2 cellular contexts compared by ENCODE assay signal in the genomic region with DNA sequence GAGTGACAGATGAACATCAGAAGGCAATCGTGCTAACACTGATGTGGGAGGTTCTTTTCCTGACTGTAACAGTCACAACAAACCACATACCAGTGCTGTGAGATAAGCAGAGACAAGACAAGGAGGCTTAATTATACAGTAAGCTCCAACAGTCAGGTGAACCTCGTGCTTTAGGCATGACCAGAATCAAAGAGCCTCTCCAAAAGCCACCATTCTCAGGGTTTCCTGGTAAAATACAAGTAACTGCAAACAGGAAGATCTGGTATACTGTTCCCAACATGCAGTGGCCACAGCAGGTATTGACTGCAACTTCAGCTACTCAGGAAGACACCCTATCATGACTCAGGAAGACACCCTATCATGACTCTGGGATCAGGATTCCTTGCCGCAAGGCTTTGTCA.
TF ChIP-seq lines count a peak whose summit lies in the region.

No MANE protein-coding gene starts in this region.

TF ChIP-seq in SK-N-SH treated with all-trans-retinoic acid at 6 μM for 48 hours, 23 proteins besides CTCF, POLR2A, EP300 and RAD21 (continued from another document):
- TF ChIP-seq, protein P1, sequence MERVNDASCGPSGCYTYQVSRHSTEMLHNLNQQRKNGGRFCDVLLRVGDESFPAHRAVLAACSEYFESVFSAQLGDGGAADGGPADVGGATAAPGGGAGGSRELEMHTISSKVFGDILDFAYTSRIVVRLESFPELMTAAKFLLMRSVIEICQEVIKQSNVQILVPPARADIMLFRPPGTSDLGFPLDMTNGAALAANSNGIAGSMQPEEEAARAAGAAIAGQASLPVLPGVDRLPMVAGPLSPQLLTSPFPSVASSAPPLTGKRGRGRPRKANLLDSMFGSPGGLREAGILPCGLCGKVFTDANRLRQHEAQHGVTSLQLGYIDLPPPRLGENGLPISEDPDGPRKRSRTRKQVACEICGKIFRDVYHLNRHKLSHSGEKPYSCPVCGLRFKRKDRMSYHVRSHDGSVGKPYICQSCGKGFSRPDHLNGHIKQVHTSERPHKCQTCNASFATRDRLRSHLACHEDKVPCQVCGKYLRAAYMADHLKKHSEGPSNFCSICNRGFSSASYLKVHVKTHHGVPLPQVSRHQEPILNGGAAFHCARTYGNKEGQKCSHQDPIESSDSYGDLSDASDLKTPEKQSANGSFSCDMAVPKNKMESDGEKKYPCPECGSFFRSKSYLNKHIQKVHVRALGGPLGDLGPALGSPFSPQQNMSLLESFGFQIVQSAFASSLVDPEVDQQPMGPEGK (CRISPR knock-in tag; IDR thresholded peaks at IDR 0.05; ENCODE audit: borderline replicate concordance): no peak
- TF ChIP-seq, protein P2, sequence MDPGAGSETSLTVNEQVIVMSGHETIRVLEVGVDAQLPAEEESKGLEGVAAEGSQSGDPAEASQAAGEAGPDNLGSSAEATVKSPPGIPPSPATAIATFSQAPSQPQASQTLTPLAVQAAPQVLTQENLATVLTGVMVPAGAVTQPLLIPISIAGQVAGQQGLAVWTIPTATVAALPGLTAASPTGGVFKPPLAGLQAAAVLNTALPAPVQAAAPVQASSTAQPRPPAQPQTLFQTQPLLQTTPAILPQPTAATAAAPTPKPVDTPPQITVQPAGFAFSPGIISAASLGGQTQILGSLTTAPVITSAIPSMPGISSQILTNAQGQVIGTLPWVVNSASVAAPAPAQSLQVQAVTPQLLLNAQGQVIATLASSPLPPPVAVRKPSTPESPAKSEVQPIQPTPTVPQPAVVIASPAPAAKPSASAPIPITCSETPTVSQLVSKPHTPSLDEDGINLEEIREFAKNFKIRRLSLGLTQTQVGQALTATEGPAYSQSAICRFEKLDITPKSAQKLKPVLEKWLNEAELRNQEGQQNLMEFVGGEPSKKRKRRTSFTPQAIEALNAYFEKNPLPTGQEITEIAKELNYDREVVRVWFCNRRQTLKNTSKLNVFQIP (CRISPR knock-in tag; IDR thresholded peaks at IDR 0.05; ENCODE audit: borderline replicate concordance, low read depth): no peak
- TF ChIP-seq ZFP3 (CRISPR knock-in tag; IDR thresholded peaks at IDR 0.05) (no peak), ARNTL (CRISPR knock-in tag; IDR thresholded peaks at IDR 0.05; ENCODE audit: borderline replicate concordance, low read depth) (no peak), RARB (CRISPR knock-in tag; IDR thresholded peaks at IDR 0.05) (no peak), CSRNP3 (CRISPR knock-in tag; IDR thresholded peaks at IDR 0.05) (no peak), ZNF8 (CRISPR knock-in tag; IDR thresholded peaks at IDR 0.05) (no peak), ZFP30 (CRISPR knock-in tag; IDR thresholded peaks at IDR 0.05) (no peak)
- TF ChIP-seq, protein P3, sequence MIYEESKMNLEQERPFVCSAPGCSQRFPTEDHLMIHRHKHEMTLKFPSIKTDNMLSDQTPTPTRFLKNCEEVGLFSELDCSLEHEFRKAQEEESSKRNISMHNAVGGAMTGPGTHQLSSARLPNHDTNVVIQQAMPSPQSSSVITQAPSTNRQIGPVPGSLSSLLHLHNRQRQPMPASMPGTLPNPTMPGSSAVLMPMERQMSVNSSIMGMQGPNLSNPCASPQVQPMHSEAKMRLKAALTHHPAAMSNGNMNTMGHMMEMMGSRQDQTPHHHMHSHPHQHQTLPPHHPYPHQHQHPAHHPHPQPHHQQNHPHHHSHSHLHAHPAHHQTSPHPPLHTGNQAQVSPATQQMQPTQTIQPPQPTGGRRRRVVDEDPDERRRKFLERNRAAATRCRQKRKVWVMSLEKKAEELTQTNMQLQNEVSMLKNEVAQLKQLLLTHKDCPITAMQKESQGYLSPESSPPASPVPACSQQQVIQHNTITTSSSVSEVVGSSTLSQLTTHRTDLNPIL (CRISPR knock-in tag; IDR thresholded peaks at IDR 0.05; ENCODE audit: low read depth): no peak

TF ChIP-seq in SK-N-SH, 30 proteins besides CTCF, POLR2A, EP300 and RAD21 (continued from another document):
- TF ChIP-seq NRF1 (IDR thresholded peaks at IDR 0.05; ENCODE audit: low read depth, low read length) (no peak), REST (IDR thresholded peaks at IDR 0.05; ENCODE audit: low read depth, low read length) (no peak), TEAD4 (IDR thresholded peaks at IDR 0.05; ENCODE audit: borderline replicate concordance, insufficient read depth) (no peak), GABPA (IDR thresholded peaks at IDR 0.05; ENCODE audit: low read depth) (no peak), MXI1 (IDR thresholded peaks at IDR 0.05; ENCODE audit: low read depth, low read length) (no peak), MEF2A (IDR thresholded peaks at IDR 0.05; ENCODE audit: borderline replicate concordance, low read depth) (no peak), SMC3 (IDR thresholded peaks at IDR 0.05; ENCODE audit: low read depth, low read length) (no peak), RXRA (IDR thresholded peaks at IDR 0.05; ENCODE audit: borderline replicate concordance, low read depth) (no peak), JUND (IDR thresholded peaks at IDR 0.05) (no peak), RFX5 (IDR thresholded peaks at IDR 0.05; ENCODE audit: low read length) (no peak), ELF1 (IDR thresholded peaks at IDR 0.05) (no peak), CHD2 (IDR thresholded peaks at IDR 0.05; ENCODE audit: low read length, partially characterized antibody) (no peak), FOSL2 (IDR thresholded peaks at IDR 0.05; ENCODE audit: borderline replicate concordance, low read depth) (no peak)
- TF ChIP-seq, protein P4, sequence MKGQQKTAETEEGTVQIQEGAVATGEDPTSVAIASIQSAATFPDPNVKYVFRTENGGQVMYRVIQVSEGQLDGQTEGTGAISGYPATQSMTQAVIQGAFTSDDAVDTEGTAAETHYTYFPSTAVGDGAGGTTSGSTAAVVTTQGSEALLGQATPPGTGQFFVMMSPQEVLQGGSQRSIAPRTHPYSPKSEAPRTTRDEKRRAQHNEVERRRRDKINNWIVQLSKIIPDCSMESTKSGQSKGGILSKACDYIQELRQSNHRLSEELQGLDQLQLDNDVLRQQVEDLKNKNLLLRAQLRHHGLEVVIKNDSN (IDR thresholded peaks at IDR 0.05; ENCODE audit: borderline replicate concordance, low read depth): no peak
- TF ChIP-seq, protein P5, sequence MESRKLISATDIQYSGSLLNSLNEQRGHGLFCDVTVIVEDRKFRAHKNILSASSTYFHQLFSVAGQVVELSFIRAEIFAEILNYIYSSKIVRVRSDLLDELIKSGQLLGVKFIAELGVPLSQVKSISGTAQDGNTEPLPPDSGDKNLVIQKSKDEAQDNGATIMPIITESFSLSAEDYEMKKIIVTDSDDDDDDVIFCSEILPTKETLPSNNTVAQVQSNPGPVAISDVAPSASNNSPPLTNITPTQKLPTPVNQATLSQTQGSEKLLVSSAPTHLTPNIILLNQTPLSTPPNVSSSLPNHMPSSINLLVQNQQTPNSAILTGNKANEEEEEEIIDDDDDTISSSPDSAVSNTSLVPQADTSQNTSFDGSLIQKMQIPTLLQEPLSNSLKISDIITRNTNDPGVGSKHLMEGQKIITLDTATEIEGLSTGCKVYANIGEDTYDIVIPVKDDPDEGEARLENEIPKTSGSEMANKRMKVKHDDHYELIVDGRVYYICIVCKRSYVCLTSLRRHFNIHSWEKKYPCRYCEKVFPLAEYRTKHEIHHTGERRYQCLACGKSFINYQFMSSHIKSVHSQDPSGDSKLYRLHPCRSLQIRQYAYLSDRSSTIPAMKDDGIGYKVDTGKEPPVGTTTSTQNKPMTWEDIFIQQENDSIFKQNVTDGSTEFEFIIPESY (IDR thresholded peaks at IDR 0.05; ENCODE audit: borderline replicate concordance, low read depth): no peak
TF ChIP-seq in SK-N-SH: peak in this region for 0.
